In genomic region chr2:133674433-133675331, GRCh38 we compare ENCODE assay signal across 8 cellular contexts.
DNase-seq lines count a peak whose midpoint lies in the region; ATAC-seq and TF ChIP-seq lines count a peak whose summit lies in the region.

No MANE protein-coding gene starts in this region.

- H3K36me3 Mint-ChIP-seq in chondrocyte (ENCODE audit: low read depth): no peaks in the 10 kb centered on the region

- peak overlapping the region; percentile 95 for H3K27ac Mint-ChIP-seq in chondrocyte (ENCODE audit: unreplicated experiment)

- ATAC-seq in HG03442 (IDR thresholded peaks at IDR 0.05; ENCODE audit: unreplicated experiment) (no peak), HG03108 (IDR thresholded peaks at IDR 0.05; ENCODE audit: unreplicated experiment) (no peak), GM18873 (IDR thresholded peaks at IDR 0.05; ENCODE audit: low FRiP score, unreplicated experiment) (no peak)

- peak overlapping the region; percentile 73 for H3K4me3 Mint-ChIP-seq in chondrocyte (ENCODE audit: unreplicated experiment)

- peaks cover 1% of the 10 kb centered on the region for H3K9me3 Mint-ChIP-seq in chondrocyte (ENCODE audit: low read depth)

- no peaks in the 10 kb centered on the region for H3K27me3 Mint-ChIP-seq in chondrocyte (ENCODE audit: low read depth)

- DNase-seq in Ammon's horn (ENCODE audit: low spot score): peak; percentile 89
- DNase-seq in NCI-H2081 (lab: John Stamatoyannopoulos, UW): peak; percentile 79 to 91
- no peak for DNase-seq in chondrocyte (ENCODE audit: low spot score)
- DNase-seq in left kidney (ENCODE audit: low read depth, low spot score): peak; percentile 90
- DNase-seq in superior temporal gyrus (ENCODE audit: extremely low spot score): peak; percentile 92

- H3K4me1 Mint-ChIP-seq in chondrocyte (ENCODE audit: low read depth): peaks cover 59% of the 10 kb centered on the region

- no peak for TF ChIP-seq CTCF in chondrocyte (IDR thresholded peaks at IDR 0.05)
